ENCODE assay signal across 11 cellular contexts in genomic region chr2:205731521-205731965, GRCh38. TPM values are rescaled to one million over a fixed set of nuclear protein-coding genes. Genes with fewer than 3 reads are reported as not detected.
DNase-seq lines count a peak whose midpoint lies in the region; ATAC-seq and TF ChIP-seq lines count a peak whose summit lies in the region.
"Had no signal": no experiment of that assay in that cellular context is flagged by ENCODE, and none has a peak within 500 bp of the region (broad histone marks: within the 10 kb centered on the region; RNA-seq: fewer than 3 reads in every experiment).

No MANE protein-coding gene starts in this region.

- POLR2A ChIA-PET in PC-3 (lab: Charles Lee; ENCODE audit: unreplicated experiment): no interaction called here

- no peaks in the 10 kb centered on the region for H3K9me3 ChIP-seq in PC-3 (ENCODE audit: low read length)
- H3K9me3 ChIP-seq in effector memory CD4-positive, alpha-beta T cell (ENCODE audit: control insufficient read depth, low read length): no peaks in the 10 kb centered on the region

- intact Hi-C loops in PC-3 (cut with micrococcal nuclease): no loop called here

- TF ChIP-seq CTCF in PC-3 (conservative IDR thresholded peaks at IDR 0.05; ENCODE audit: low read depth, low read length): no peak

- no peak overlapping the region for H2AFZ ChIP-seq in PC-3 (ENCODE audit: low read length)

- H3K9me2 ChIP-seq in PC-3 (replicated peaks; ENCODE audit: low read length): no peaks in the 10 kb centered on the region

- H3K36me3 ChIP-seq in PC-3 (ENCODE audit: low read depth, low read length): no peaks in the 10 kb centered on the region
- H3K36me3 ChIP-seq in effector memory CD4-positive, alpha-beta T cell (ENCODE audit: control insufficient read depth, insufficient read depth, low read length): no peaks in the 10 kb centered on the region

- no peak overlapping the region for H3K27ac ChIP-seq in PC-3 (ENCODE audit: low read length)
- no peak overlapping the region for H3K27ac ChIP-seq in effector memory CD4-positive, alpha-beta T cell (ENCODE audit: insufficient read depth, low read length, poor library complexity, severe bottlenecking)

- H3K9ac ChIP-seq in PC-3 (ENCODE audit: low read length): no peak overlapping the region

- no peak overlapping the region for H3K4me3 ChIP-seq in PC-3 (ENCODE audit: low read length)
- H3K4me3 ChIP-seq in effector memory CD4-positive, alpha-beta T cell (ENCODE audit: insufficient read depth, low read depth, low read length, poor library complexity, severe bottlenecking): no peak overlapping the region

- no peaks in the 10 kb centered on the region for H3K79me2 ChIP-seq in PC-3 (ENCODE audit: low read length)

- no TSS peak for BruUV-seq in PC-3 (replicated peaks; lab: Mats Ljungman, UMichigan)

- no peaks in the 10 kb centered on the region for H3K27me3 ChIP-seq in PC-3 (ENCODE audit: low read length)
- H3K27me3 ChIP-seq in effector memory CD4-positive, alpha-beta T cell (replicated peaks; ENCODE audit: control insufficient read depth, insufficient read depth, low read length, poor library complexity, severe bottlenecking): no peaks in the 10 kb centered on the region

- CTCF ChIA-PET in PC-3 (lab: Charles Lee): no interaction called here

- no peak overlapping the region for H3K4me2 ChIP-seq in PC-3 (ENCODE audit: low read length)

- no peaks in the 10 kb centered on the region for H3K9me3 Mint-ChIP-seq in activated naive CD8-positive, alpha-beta T cell treated with anti-CD3 and anti-CD28 coated beads for 36 hours
- H3K9me3 Mint-ChIP-seq: CD4-positive, CD25-positive, alpha-beta regulatory T cell had no signal

- H3K4me3 Mint-ChIP-seq in activated naive CD8-positive, alpha-beta T cell treated with anti-CD3 and anti-CD28 coated beads for 36 hours: no peak overlapping the region
- H3K4me3 Mint-ChIP-seq: CD4-positive, CD25-positive, alpha-beta regulatory T cell had no signal

- H4K20me1 ChIP-seq in PC-3 (ENCODE audit: low read length): no peaks in the 10 kb centered on the region

- peaks cover 15% of the 10 kb centered on the region for H3K4me1 ChIP-seq in PC-3 (ENCODE audit: insufficient read depth, low read length)
- no peaks in the 10 kb centered on the region for H3K4me1 ChIP-seq in effector memory CD4-positive, alpha-beta T cell (ENCODE audit: control insufficient read depth, insufficient read depth, low read length, poor library complexity, severe bottlenecking)

- no peaks in the 10 kb centered on the region for H3K4me1 Mint-ChIP-seq in activated naive CD8-positive, alpha-beta T cell treated with anti-CD3 and anti-CD28 coated beads for 36 hours
- H3K4me1 Mint-ChIP-seq: CD4-positive, CD25-positive, alpha-beta regulatory T cell had no signal

- no peaks in the 10 kb centered on the region for H3F3A ChIP-seq in PC-3 (ENCODE audit: low read length, unreplicated experiment)

- DNase-seq in AG08396 (ENCODE audit: low spot score): peak; percentile 36
- DNase-seq in PC-3: no peak
- peak; percentile 68 for DNase-seq in kidney glomerular epithelial cell (lab: John Stamatoyannopoulos, UW)
- DNase-seq in effector memory CD4-positive, alpha-beta T cell: no peak
- DNase-seq in NCI-H510A treated with DMSO at 0.1 percent for 48 hours (lab: John Stamatoyannopoulos, UW): no peak
- no peak for DNase-seq in activated naive CD8-positive, alpha-beta T cell treated with anti-CD3 and anti-CD28 coated beads for 36 hours
- DNase-seq: activated CD4-positive, alpha-beta T cell treated with anti-CD3 and anti-CD28 coated beads for 48 hours; CD4-positive, CD25-positive, alpha-beta regulatory T cell; KG1 had no signal

- H3K27me3 Mint-ChIP-seq in activated naive CD8-positive, alpha-beta T cell treated with anti-CD3 and anti-CD28 coated beads for 36 hours: no peaks in the 10 kb centered on the region
- H3K27me3 Mint-ChIP-seq: CD4-positive, CD25-positive, alpha-beta regulatory T cell had no signal

- H3K27ac Mint-ChIP-seq in activated naive CD8-positive, alpha-beta T cell treated with anti-CD3 and anti-CD28 coated beads for 36 hours: no peak overlapping the region
- H3K27ac Mint-ChIP-seq: CD4-positive, CD25-positive, alpha-beta regulatory T cell had no signal

- H3K36me3 Mint-ChIP-seq in activated naive CD8-positive, alpha-beta T cell treated with anti-CD3 and anti-CD28 coated beads for 36 hours: no peaks in the 10 kb centered on the region
- H3K36me3 Mint-ChIP-seq: CD4-positive, CD25-positive, alpha-beta regulatory T cell had no signal

- ATAC-seq in GM21515 (IDR thresholded peaks at IDR 0.05; ENCODE audit: unreplicated experiment) (peak; percentile 69), PC-3 (peak; percentile 20; the same call in 1 of the 2 replicates), GM19328 (IDR thresholded peaks at IDR 0.05; ENCODE audit: unreplicated experiment) (no peak)

RNA-seq across cellular contexts. Expression of gene NRP2, which starts 49.2 kb away (rescaled TPM):
- total RNA-seq in PC-3 (2014; rRNA removed): 18.3 and 19.9 TPM in 2 replicates
- total RNA-seq in activated naive CD8-positive, alpha-beta T cell treated with anti-CD3 and anti-CD28 coated beads for 36 hours: 1 to 10 TPM; 1.1 to 2.0 TPM
- total RNA-seq: CD4-positive, CD25-positive, alpha-beta regulatory T cell had no signal

Comparison
In these comparisons a context has a peak if more than half of its experiments do, and no peak if none do; other contexts are left out.
1. DNase-seq: peak in AG08396 (single experiment) and kidney glomerular epithelial cell (single experiment); none in PC-3 (single experiment), effector memory CD4-positive, alpha-beta T cell (0 of 3), NCI-H510A treated with DMSO at 0.1 percent for 48 hours (single experiment) and activated naive CD8-positive, alpha-beta T cell treated with anti-CD3 and anti-CD28 coated beads for 36 hours (single experiment).